Comparison of ENCODE assay signal across 1 cellular context in the genomic region with DNA sequence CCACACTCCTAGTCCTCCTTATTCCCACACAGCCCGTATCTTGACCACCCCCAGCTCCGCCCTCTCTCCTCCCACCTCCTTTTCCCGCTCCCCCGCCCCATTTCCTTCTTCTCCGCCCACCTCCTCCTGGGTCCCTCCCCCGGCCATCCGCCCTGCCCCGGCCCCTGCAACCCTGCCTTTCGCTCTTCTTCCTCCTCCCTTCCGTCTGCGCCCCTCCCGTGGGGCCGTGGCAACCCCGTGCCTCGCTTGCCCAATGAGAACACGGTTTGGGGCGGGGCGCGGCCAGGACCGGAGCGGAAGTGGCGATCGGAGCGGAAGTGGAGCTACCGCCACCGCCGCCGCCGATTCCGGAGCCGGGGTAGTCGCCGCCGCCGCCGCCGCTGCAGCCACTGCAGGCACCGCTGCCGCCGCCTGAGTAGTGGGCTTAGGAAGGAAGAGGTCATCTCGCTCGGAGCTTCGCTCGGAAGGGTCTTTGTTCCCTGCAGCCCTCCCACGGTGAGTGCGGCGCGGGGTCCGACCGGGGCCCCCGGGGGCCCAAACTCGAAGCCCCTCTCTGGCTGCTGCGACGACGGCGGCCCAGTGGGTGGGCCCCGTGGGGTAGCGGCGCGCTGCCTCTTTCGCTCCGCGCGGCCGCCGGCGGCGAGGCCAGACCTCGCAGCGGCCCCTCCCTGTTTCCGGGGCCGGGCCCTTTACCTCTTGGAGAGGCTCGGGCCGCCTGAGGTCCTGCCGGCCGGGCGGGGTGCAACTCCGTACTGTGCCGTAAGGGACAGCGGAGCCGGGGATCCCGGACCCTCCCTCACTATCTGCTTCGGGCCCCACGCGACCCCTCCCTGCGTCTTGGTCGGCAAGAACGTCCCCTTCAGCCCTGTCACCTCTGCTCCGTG.
TF ChIP-seq lines count a peak whose summit lies in the region.

A gene (plus strand): TSS at position 314 of the 884 bp plus-strand sequence. CDS start 15,829 bp downstream, outside the sequence.

TF ChIP-seq in GM12878, 131 proteins besides CTCF, POLR2A, EP300 and RAD21 (continued from another document):
- TF ChIP-seq, protein P1, sequence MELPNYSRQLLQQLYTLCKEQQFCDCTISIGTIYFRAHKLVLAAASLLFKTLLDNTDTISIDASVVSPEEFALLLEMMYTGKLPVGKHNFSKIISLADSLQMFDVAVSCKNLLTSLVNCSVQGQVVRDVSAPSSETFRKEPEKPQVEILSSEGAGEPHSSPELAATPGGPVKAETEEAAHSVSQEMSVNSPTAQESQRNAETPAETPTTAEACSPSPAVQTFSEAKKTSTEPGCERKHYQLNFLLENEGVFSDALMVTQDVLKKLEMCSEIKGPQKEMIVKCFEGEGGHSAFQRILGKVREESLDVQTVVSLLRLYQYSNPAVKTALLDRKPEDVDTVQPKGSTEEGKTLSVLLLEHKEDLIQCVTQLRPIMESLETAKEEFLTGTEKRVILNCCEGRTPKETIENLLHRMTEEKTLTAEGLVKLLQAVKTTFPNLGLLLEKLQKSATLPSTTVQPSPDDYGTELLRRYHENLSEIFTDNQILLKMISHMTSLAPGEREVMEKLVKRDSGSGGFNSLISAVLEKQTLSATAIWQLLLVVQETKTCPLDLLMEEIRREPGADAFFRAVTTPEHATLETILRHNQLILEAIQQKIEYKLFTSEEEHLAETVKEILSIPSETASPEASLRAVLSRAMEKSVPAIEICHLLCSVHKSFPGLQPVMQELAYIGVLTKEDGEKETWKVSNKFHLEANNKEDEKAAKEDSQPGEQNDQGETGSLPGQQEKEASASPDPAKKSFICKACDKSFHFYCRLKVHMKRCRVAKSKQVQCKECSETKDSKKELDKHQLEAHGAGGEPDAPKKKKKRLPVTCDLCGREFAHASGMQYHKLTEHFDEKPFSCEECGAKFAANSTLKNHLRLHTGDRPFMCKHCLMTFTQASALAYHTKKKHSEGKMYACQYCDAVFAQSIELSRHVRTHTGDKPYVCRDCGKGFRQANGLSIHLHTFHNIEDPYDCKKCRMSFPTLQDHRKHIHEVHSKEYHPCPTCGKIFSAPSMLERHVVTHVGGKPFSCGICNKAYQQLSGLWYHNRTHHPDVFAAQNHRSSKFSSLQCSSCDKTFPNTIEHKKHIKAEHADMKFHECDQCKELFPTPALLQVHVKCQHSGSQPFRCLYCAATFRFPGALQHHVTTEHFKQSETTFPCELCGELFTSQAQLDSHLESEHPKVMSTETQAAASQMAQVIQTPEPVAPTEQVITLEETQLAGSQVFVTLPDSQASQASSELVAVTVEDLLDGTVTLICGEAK (IDR thresholded peaks at IDR 0.05; ENCODE audit: borderline replicate concordance), result peak; percentile 86
- TF ChIP-seq ZNF24 (IDR thresholded peaks at IDR 0.05) (no peak), ASH2L (IDR thresholded peaks at IDR 0.05; ENCODE audit: borderline replicate concordance, low read depth) (peak; percentile 88; the same call in 1 of the 2 replicates), MYB (IDR thresholded peaks at IDR 0.05; ENCODE audit: borderline replicate concordance, low read depth, low read length) (no peak), TAF1 (IDR thresholded peaks at IDR 0.05; ENCODE audit: borderline replicate concordance, low read depth, low read length) (no peak; the same call in 1 of the 2 replicates), CHD1 (IDR thresholded peaks at IDR 0.05; ENCODE audit: low read depth, low read length) (0 out of 2 replicates have a peak, but pooled peaks have one; percentile 60), RB1 (IDR thresholded peaks at IDR 0.05; ENCODE audit: borderline replicate concordance) (peak; percentile 80; the same call in 1 of the 2 replicates), ATF7 (IDR thresholded peaks at IDR 0.05; ENCODE audit: low read depth) (peak; percentile 36; the same call in 1 of the 2 replicates), DPF2 (IDR thresholded peaks at IDR 0.05) (peak; percentile 85), BHLHE40 (IDR thresholded peaks at IDR 0.05; ENCODE audit: borderline replicate concordance in 1 of 2, low read depth in 2 of 2, low read length in 1 of 2) (peak in 1 of 2 experiments; percentile 53; a peak in 2 of 4 replicates), NRF1 (conservative IDR thresholded peaks at IDR 0.05; ENCODE audit: low read depth, low read length) (no peak), KLF5 (IDR thresholded peaks at IDR 0.05; ENCODE audit: partially characterized antibody) (peak; percentile 65), NR2C1 (IDR thresholded peaks at IDR 0.05) (peak; percentile 36; the same call in 1 of the 2 replicates), SIN3A (IDR thresholded peaks at IDR 0.05; ENCODE audit: low read depth, low read length) (0 out of 2 replicates have a peak, but pooled peaks have one; percentile 39), GABPA (IDR thresholded peaks at IDR 0.05; ENCODE audit: low read depth) (peak; percentile 83; the same call in 1 of the 2 replicates), CREB1 (IDR thresholded peaks at IDR 0.05; ENCODE audit: low read depth) (peak; percentile 49; the same call in 1 of the 2 replicates), SP1 (IDR thresholded peaks at IDR 0.05; ENCODE audit: low read depth, low read length) (peak; percentile 37), CBFB (IDR thresholded peaks at IDR 0.05; ENCODE audit: low read depth) (peak; percentile 74), SPI1 (IDR thresholded peaks at IDR 0.05; ENCODE audit: borderline replicate concordance, insufficient read depth, low read depth, low read length) (peak; percentile 74), RAD51 (IDR thresholded peaks at IDR 0.05) (peak; percentile 84), IKZF1 (conservative IDR thresholded peaks at IDR 0.05) (peak; percentile 79), EZH2 (IDR thresholded peaks at IDR 0.05; ENCODE audit: borderline replicate concordance, control insufficient read depth, low read depth, low read length) (no peak), SMAD5 (IDR thresholded peaks at IDR 0.05; ENCODE audit: low read depth) (peak; percentile 78; the same call in 1 of the 2 replicates), GATAD2B (conservative IDR thresholded peaks at IDR 0.05; ENCODE audit: low read depth) (peak; percentile 96)
- TF ChIP-seq, protein P2, sequence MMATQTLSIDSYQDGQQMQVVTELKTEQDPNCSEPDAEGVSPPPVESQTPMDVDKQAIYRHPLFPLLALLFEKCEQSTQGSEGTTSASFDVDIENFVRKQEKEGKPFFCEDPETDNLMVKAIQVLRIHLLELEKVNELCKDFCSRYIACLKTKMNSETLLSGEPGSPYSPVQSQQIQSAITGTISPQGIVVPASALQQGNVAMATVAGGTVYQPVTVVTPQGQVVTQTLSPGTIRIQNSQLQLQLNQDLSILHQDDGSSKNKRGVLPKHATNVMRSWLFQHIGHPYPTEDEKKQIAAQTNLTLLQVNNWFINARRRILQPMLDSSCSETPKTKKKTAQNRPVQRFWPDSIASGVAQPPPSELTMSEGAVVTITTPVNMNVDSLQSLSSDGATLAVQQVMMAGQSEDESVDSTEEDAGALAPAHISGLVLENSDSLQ (IDR thresholded peaks at IDR 0.05), result peak; percentile 64
- TF ChIP-seq, protein P3, sequence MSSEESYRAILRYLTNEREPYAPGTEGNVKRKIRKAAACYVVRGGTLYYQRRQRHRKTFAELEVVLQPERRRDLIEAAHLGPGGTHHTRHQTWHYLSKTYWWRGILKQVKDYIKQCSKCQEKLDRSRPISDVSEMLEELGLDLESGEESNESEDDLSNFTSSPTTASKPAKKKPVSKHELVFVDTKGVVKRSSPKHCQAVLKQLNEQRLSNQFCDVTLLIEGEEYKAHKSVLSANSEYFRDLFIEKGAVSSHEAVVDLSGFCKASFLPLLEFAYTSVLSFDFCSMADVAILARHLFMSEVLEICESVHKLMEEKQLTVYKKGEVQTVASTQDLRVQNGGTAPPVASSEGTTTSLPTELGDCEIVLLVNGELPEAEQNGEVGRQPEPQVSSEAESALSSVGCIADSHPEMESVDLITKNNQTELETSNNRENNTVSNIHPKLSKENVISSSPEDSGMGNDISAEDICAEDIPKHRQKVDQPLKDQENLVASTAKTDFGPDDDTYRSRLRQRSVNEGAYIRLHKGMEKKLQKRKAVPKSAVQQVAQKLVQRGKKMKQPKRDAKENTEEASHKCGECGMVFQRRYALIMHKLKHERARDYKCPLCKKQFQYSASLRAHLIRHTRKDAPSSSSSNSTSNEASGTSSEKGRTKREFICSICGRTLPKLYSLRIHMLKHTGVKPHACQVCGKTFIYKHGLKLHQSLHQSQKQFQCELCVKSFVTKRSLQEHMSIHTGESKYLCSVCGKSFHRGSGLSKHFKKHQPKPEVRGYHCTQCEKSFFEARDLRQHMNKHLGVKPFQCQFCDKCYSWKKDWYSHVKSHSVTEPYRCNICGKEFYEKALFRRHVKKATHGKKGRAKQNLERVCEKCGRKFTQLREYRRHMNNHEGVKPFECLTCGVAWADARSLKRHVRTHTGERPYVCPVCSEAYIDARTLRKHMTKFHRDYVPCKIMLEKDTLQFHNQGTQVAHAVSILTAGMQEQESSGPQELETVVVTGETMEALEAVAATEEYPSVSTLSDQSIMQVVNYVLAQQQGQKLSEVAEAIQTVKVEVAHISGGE (CRISPR knock-in tag; IDR thresholded peaks at IDR 0.05), result 0 out of 2 replicates have a peak, but pooled peaks have one; percentile 20
- TF ChIP-seq, protein P4, sequence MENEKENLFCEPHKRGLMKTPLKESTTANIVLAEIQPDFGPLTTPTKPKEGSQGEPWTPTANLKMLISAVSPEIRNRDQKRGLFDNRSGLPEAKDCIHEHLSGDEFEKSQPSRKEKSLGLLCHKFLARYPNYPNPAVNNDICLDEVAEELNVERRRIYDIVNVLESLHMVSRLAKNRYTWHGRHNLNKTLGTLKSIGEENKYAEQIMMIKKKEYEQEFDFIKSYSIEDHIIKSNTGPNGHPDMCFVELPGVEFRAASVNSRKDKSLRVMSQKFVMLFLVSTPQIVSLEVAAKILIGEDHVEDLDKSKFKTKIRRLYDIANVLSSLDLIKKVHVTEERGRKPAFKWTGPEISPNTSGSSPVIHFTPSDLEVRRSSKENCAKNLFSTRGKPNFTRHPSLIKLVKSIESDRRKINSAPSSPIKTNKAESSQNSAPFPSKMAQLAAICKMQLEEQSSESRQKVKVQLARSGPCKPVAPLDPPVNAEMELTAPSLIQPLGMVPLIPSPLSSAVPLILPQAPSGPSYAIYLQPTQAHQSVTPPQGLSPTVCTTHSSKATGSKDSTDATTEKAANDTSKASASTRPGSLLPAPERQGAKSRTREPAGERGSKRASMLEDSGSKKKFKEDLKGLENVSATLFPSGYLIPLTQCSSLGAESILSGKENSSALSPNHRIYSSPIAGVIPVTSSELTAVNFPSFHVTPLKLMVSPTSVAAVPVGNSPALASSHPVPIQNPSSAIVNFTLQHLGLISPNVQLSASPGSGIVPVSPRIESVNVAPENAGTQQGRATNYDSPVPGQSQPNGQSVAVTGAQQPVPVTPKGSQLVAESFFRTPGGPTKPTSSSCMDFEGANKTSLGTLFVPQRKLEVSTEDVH (IDR thresholded peaks at IDR 0.05; ENCODE audit: low read depth, partially characterized antibody), result no peak
